Comparison of ENCODE assay signal across 1 cellular context in genomic region chr17:2243953-2244352, GRCh38.
TF ChIP-seq lines count a peak whose summit lies in the region.

No MANE protein-coding gene starts in this region.

TF ChIP-seq in IMR-90, 13 proteins besides CTCF, POLR2A, EP300 and RAD21 (continued from another document):
- TF ChIP-seq FOS (IDR thresholded peaks at IDR 0.05; ENCODE audit: low read depth, low read length) (no peak), MXI1 (IDR thresholded peaks at IDR 0.05; ENCODE audit: borderline replicate concordance, low read depth, low read length) (no peak), USF2 (IDR thresholded peaks at IDR 0.05; ENCODE audit: low read depth, low read length) (no peak), NFE2L2 (IDR thresholded peaks at IDR 0.05; ENCODE audit: low read depth, low read length) (no peak), SMC3 (IDR thresholded peaks at IDR 0.05; ENCODE audit: low read depth, low read length) (no peak)
